8 cellular contexts compared by ENCODE assay signal in the genomic region with DNA sequence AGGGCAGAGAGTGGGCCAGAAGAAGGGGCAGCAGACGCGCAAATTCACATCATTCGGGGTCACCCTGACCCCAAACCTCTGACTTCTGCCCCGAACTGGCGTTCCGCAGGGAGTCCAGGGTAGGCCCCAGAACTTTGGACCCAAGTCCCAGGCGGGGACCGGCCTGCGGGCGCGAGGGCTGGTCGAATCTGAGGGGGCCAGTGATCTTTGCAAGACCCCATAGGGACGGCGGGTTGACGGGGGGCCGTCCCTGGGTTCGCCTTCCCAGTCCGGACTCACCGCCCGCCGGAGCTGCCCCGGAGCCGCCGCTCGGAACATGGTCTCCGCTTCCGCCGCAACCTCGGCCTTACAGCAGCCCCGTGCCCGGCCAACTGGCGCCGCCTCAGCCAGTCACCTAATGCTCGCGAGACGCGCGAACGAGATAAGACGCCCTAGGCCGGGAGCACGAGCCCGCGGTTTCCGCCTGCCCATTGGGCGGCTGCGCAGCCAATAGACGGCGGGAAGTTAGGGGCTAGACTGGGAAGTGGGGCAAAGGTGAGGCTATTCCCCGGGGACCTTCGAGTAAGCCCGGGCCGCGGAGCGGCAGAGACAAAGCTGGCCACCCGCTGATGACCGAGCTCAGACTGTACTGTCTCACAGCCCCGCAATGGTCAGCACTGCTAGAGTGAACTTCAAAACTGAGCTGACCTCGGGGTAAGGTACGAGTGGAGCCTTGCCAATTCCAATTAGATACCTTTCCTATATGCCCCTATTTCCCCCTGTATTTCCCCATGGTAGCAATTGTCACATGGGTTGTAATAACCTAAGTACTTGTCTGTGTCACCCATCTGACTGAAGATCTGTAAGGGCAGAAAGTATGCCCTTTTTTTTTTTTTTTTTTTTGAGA. TPM values are rescaled to one million over a fixed set of nuclear protein-coding genes. Genes with fewer than 3 reads are reported as not detected.
DNase-seq lines count a peak whose midpoint lies in the region; FAIRE-seq and TF ChIP-seq lines count a peak whose summit lies in the region.

A gene (minus strand): TSS at position 399 of the 886 bp plus-strand sequence. CDS start 81 bp downstream, at position 318.

- H2AFZ ChIP-seq in MM.1S (ENCODE audit: low read length) (peak within 1 kb of the TSS; percentile 99), neural progenitor cell (replicated peaks) (peak within 1 kb of the TSS; percentile 80)

- peaks cover 4% of the 10 kb centered on the region for H3K27me3 Mint-ChIP-seq in neural progenitor cell (ENCODE audit: insufficient read depth, low read depth)

- H3K27me3 ChIP-seq in MM.1S (replicated peaks; ENCODE audit: insufficient read depth, low read length), result no peaks in the 10 kb centered on the region
- no peaks in the 10 kb centered on the region for H3K27me3 ChIP-seq in neural progenitor cell
- no peaks in the 10 kb centered on the region for H3K27me3 ChIP-seq in stomach smooth muscle (ENCODE audit: control insufficient read depth in 1 of 2, insufficient read depth in 2 of 2, low read length in 2 of 2)

- no peaks in the 10 kb centered on the region for H3K9me2 ChIP-seq in MM.1S (replicated peaks; ENCODE audit: insufficient read depth, low read length)

- H3F3A ChIP-seq in MM.1S (ENCODE audit: insufficient read depth, low read length) (no peaks in the 10 kb centered on the region), neural progenitor cell (ENCODE audit: low read depth) (no peaks in the 10 kb centered on the region)

- H3K9me3 ChIP-seq in MM.1S (replicated peaks; ENCODE audit: insufficient read depth, low read length) (no peaks in the 10 kb centered on the region), neural progenitor cell (ENCODE audit: low read depth) (no peaks in the 10 kb centered on the region), stomach smooth muscle (ENCODE audit: control insufficient read depth in 2 of 2, low read length in 2 of 2) (no peaks in the 10 kb centered on the region)

- H3K4me3 Mint-ChIP-seq in neural progenitor cell, result peak within 1 kb of the TSS; percentile 93

- H4K20me1 ChIP-seq in MM.1S (ENCODE audit: insufficient read depth, low read length) (no peaks in the 10 kb centered on the region), neural progenitor cell (ENCODE audit: low read depth) (peaks cover 3% of the 10 kb centered on the region)

- H3K79me2 ChIP-seq in MM.1S (ENCODE audit: low read length) (peaks cover 49% of the 10 kb centered on the region), neural progenitor cell (ENCODE audit: low read depth) (peaks cover 48% of the 10 kb centered on the region)

- peak; percentile 95 for DNase-seq in HCEC 1CT
- peak; percentile 98 for DNase-seq in MM.1S
- DNase-seq in SHP77 treated with DMSO at 0.1 percent for 48 hours (lab: John Stamatoyannopoulos, UW), result peak; percentile 86
- peak; percentile 72 for DNase-seq in activated gamma-delta T cell (lab: John Stamatoyannopoulos, UW)
- DNase-seq in foreskin fibroblast, result peak; percentile 97 to 99
- DNase-seq in neural progenitor cell (ENCODE audit: low spot score), result peak; percentile 97

- H3K9ac ChIP-seq in MM.1S (ENCODE audit: low read length) (peak within 1 kb of the TSS; percentile 97), neural progenitor cell (peak within 1 kb of the TSS; percentile 80), stomach smooth muscle (ENCODE audit: low read length in 2 of 2) (peak within 1 kb of the TSS; percentile 97)

- no peaks in the 10 kb centered on the region for H3K9me3 Mint-ChIP-seq in neural progenitor cell

- H3K4me1 Mint-ChIP-seq in neural progenitor cell, result peaks cover 10% of the 10 kb centered on the region

- peak within 1 kb of the TSS; percentile 59; the same call in 1 of the 2 replicates for H3K27ac ChIP-seq in MM.1S (ENCODE audit: low read length)
- no peak within 1 kb of the TSS for H3K27ac ChIP-seq in neural progenitor cell
- peak within 1 kb of the TSS; percentile 87 for H3K27ac ChIP-seq in stomach smooth muscle (ENCODE audit: low read length)

- H3K36me3 Mint-ChIP-seq in neural progenitor cell, result peaks cover 7% of the 10 kb centered on the region

- H3K4me2 ChIP-seq in MM.1S (ENCODE audit: low read depth, low read length), result peak within 1 kb of the TSS; percentile 87
- peak within 1 kb of the TSS; percentile 91 for H3K4me2 ChIP-seq in neural progenitor cell

- TF ChIP-seq CTCF in MM.1S (IDR thresholded peaks at IDR 0.05; ENCODE audit: low read length) (no peak), foreskin fibroblast (IDR thresholded peaks at IDR 0.05; ENCODE audit: low read depth, low read length) (no peak), neural progenitor cell (IDR thresholded peaks at IDR 0.05) (no peak)

- H3K4me3 ChIP-seq in MM.1S (ENCODE audit: low read length), result peak within 1 kb of the TSS; percentile 97
- peak within 1 kb of the TSS; percentile 83 to 89 for H3K4me3 ChIP-seq in foreskin fibroblast (ENCODE audit: low read depth in 1 of 2, low read length in 2 of 2)
- peak within 1 kb of the TSS; percentile 80 for H3K4me3 ChIP-seq in neural progenitor cell
- H3K4me3 ChIP-seq in stomach smooth muscle (ENCODE audit: low read length in 2 of 2), result peak within 1 kb of the TSS; percentile 86 to 92

- FAIRE-seq in G401.6 (lab: Jason Lieb, UNC), result peak; percentile 95

- no peak within 1 kb of the TSS for H3K27ac Mint-ChIP-seq in neural progenitor cell

- H3K4me1 ChIP-seq in MM.1S (ENCODE audit: low read length) (no peaks in the 10 kb centered on the region), neural progenitor cell (peaks cover 5% of the 10 kb centered on the region), stomach smooth muscle (ENCODE audit: control insufficient read depth, insufficient read depth, low read length) (peaks cover 7% of the 10 kb centered on the region)

- H3K36me3 ChIP-seq in MM.1S (replicated peaks; ENCODE audit: insufficient read depth, low read length) (no peaks in the 10 kb centered on the region), neural progenitor cell (no peaks in the 10 kb centered on the region), stomach smooth muscle (ENCODE audit: control insufficient read depth in 2 of 2, insufficient read depth in 2 of 2, low read length in 2 of 2) (no peaks in the 10 kb centered on the region)

RNA-seq across cellular contexts. Expression of the gene that starts here (rescaled TPM):
- total RNA-seq in neural progenitor cell (ENCODE audit: low replicate concordance), result 77.3 and 99.3 TPM in 2 replicates
